19 cellular contexts compared by ENCODE assay signal in genomic region chr7:107854989-107855388, GRCh38. TPM values are rescaled to one million over a fixed set of nuclear protein-coding genes. Genes with fewer than 3 reads are reported as not detected.
A peak's percentile ranks its signal among the peaks of the same experiment; 100 is the strongest.
DNase-seq lines count a peak whose midpoint lies in the region; ATAC-seq, FAIRE-seq and TF ChIP-seq lines count a peak whose summit lies in the region.
"Had no signal": no experiment of that assay in that cellular context is flagged by ENCODE, and none has a peak within 500 bp of the region (broad histone marks: within the 10 kb centered on the region; RNA-seq: fewer than 3 reads in every experiment).

No MANE protein-coding gene starts in this region.

- H3K4me3 Mint-ChIP-seq in CD4-positive, alpha-beta T cell: no peak overlapping the region
- no peak overlapping the region for H3K4me3 Mint-ChIP-seq in HFFc6

- no peaks in the 10 kb centered on the region for H3K27me3 Mint-ChIP-seq in CD4-positive, alpha-beta T cell
- H3K27me3 Mint-ChIP-seq in HFFc6 (ENCODE audit: insufficient read depth): peaks cover 12% of the 10 kb centered on the region

- no peak overlapping the region for H3K4me3 ChIP-seq in bronchial epithelial cell (ENCODE audit: low read depth, low read length)
- H3K4me3 ChIP-seq: BLaER1 treated with 17β-estradiol and CSF1 and Interleukin-3, amounts not matched to agents 10 nM and 100 nM; cardiac muscle cell; gastrocnemius medialis; lung had no signal

- intact Hi-C loops in CD4-positive, alpha-beta T cell (cut with DNase I, micrococcal nuclease): loop anchor here in 1 of 2 experiments (10.0 kb wide), 1 partner anchor 60 kb away; no protein-coding TSS in a partner anchor

- no peak overlapping the region for H3K27ac ChIP-seq in CD4-positive, alpha-beta T cell (ENCODE audit: low read depth, low read length)
- H3K27ac ChIP-seq: BLaER1 treated with 17β-estradiol and CSF1 and Interleukin-3, amounts not matched to agents 10 nM and 100 nM; cardiac muscle cell; gastrocnemius medialis had no signal

- no peaks in the 10 kb centered on the region for H3K27me3 ChIP-seq in CD4-positive, alpha-beta T cell (ENCODE audit: control insufficient read depth, insufficient read depth, low read length)
- peaks cover 4% of the 10 kb centered on the region for H3K27me3 ChIP-seq in bronchial epithelial cell (ENCODE audit: control insufficient read depth, insufficient read depth, low read length)
- H3K27me3 ChIP-seq: BLaER1 treated with 17β-estradiol and CSF1 and Interleukin-3, amounts not matched to agents 10 nM and 100 nM; gastrocnemius medialis had no signal

- no peaks in the 10 kb centered on the region for H3K36me3 ChIP-seq in bronchial epithelial cell (ENCODE audit: control insufficient read depth, insufficient read depth, low read length)
- H3K36me3 ChIP-seq: BLaER1 treated with 17β-estradiol and CSF1 and Interleukin-3, amounts not matched to agents 10 nM and 100 nM; cardiac muscle cell; gastrocnemius medialis had no signal

- H3K9me3 ChIP-seq in CD4-positive, alpha-beta T cell (ENCODE audit: control insufficient read depth, low read length): no peaks in the 10 kb centered on the region
- H3K9me3 ChIP-seq: BLaER1 treated with 17β-estradiol and CSF1 and Interleukin-3, amounts not matched to agents 10 nM and 100 nM; gastrocnemius medialis had no signal

- H3K36me3 Mint-ChIP-seq in CD4-positive, alpha-beta T cell (ENCODE audit: low read depth): no peaks in the 10 kb centered on the region
- no peaks in the 10 kb centered on the region; the same call in 1 of the 2 replicates for H3K36me3 Mint-ChIP-seq in HFFc6 (ENCODE audit: low read depth)
- H3K36me3 Mint-ChIP-seq: activated naive CD4-positive, alpha-beta T cell treated with anti-CD3 and anti-CD28 coated beads, Interleukin-2, amount 50 U/mL, for 72 hours had no signal

- no peak for ATAC-seq in CD4-positive, alpha-beta T cell (ENCODE audit: poor library complexity)
- no peak for ATAC-seq in HG02885 (IDR thresholded peaks at IDR 0.05; ENCODE audit: poor library complexity, unreplicated experiment)
- ATAC-seq: activated naive CD4-positive, alpha-beta T cell treated with anti-CD3 and anti-CD28 coated beads, Interleukin-2, amount 50 U/mL, for 72 hours; gastrocnemius medialis had no signal

- TF ChIP-seq CTCF in CD4-positive, alpha-beta T cell (IDR thresholded peaks at IDR 0.05): no peak
- TF ChIP-seq CTCF in HFFc6 (IDR thresholded peaks at IDR 0.05) (no peak), bronchial epithelial cell (IDR thresholded peaks at IDR 0.05; ENCODE audit: insufficient read depth, low read length, severe bottlenecking) (no peak)

- peak overlapping the region; percentile 87 for H3K27ac Mint-ChIP-seq in CD4-positive, alpha-beta T cell
- no peak overlapping the region for H3K27ac Mint-ChIP-seq in HFFc6
- H3K27ac Mint-ChIP-seq: activated naive CD4-positive, alpha-beta T cell treated with anti-CD3 and anti-CD28 coated beads, Interleukin-2, amount 50 U/mL, for 72 hours had no signal

- FAIRE-seq in bronchial epithelial cell (lab: Jason Lieb, UNC): no peak

- H3K4me1 Mint-ChIP-seq in CD4-positive, alpha-beta T cell (ENCODE audit: low read depth): peaks cover 64% of the 10 kb centered on the region
- peaks cover 37% of the 10 kb centered on the region for H3K4me1 Mint-ChIP-seq in HFFc6 (ENCODE audit: low read depth)

- CTCF ChIA-PET in CD4-positive, alpha-beta T cell (lab: Charles Lee): no interaction called here

- H3K9me3 Mint-ChIP-seq in CD4-positive, alpha-beta T cell: no peaks in the 10 kb centered on the region
- no peaks in the 10 kb centered on the region for H3K9me3 Mint-ChIP-seq in HFFc6

- POLR2A ChIA-PET in CD4-positive, alpha-beta T cell (lab: Charles Lee): interaction anchor here (1.0 kb wide), 1 partner anchor 20 kb away, joined by 3 read pairs; no protein-coding TSS in a partner anchor

- DNase-seq in CD4-positive, alpha-beta T cell: no peak
- DNase-seq in HFFc6 (peak; percentile 41), bronchial epithelial cell (ENCODE audit: low read depth) (peak; percentile 37), myocyte (ENCODE audit: low read depth) (peak; percentile 12), HCEC 1CT (no peak), globus pallidus (ENCODE audit: low spot score) (no peak)
- DNase-seq: activated CD4-positive, alpha-beta T cell treated with anti-CD3 and anti-CD28 coated beads for 4 hours; effector CD4-positive, alpha-beta T cell; gastrocnemius medialis; NCI-H2081 treated with DMSO at 0.1 percent for 48 hours; NCI-H774 had no signal

RNA-seq across cellular contexts. Expression of gene DLD, which starts 36.0 kb away (rescaled TPM):
- 10 to 100 TPM; 74.3 to 74.9 TPM for total RNA-seq in CD4-positive, alpha-beta T cell
- 10 to 100 TPM; 76.8 to 87.4 (median 82.5) TPM for total RNA-seq in HFFc6 (2021; fragmentation: NEBNext Ultra II Directional; extraction: Animal tissue kit (Norgen Biotek cat#: 25700))
- 43.7 and 52.6 TPM in 2 replicates for total RNA-seq in bronchial epithelial cell
- 182 and 231 TPM in 2 replicates for total RNA-seq in myocyte
- polyA plus RNA-seq in myocyte (2012): 73.1 TPM

RNA-seq across cellular contexts. Expression of gene SLC26A3, which starts 52.0 kb away (rescaled TPM):
- not detected for total RNA-seq in CD4-positive, alpha-beta T cell
- total RNA-seq in HFFc6 (2021; fragmentation: NEBNext Ultra II Directional; extraction: Animal tissue kit (Norgen Biotek cat#: 25700)): not detected
- total RNA-seq in bronchial epithelial cell (not detected in 2 replicates), myocyte (not detected in 2 replicates)
- not detected for polyA plus RNA-seq in myocyte (2012)
- total RNA-seq: activated naive CD4-positive, alpha-beta T cell treated with anti-CD3 and anti-CD28 coated beads, Interleukin-2, amount 50 U/mL, for 72 hours; cardiac muscle cell; HT-29; T-helper 2 cell treated with Interferon-gamma antibody and Interleukin-4, amounts not matched to agents 100 ng/mL and 5 ng/mL, for 36 hours had no signal
- polyA plus RNA-seq: neural cell had no signal

Comparison
In these comparisons a context has a peak if more than half of its experiments do, and no peak if none do; other contexts are left out.
1. DNase-seq: peak in HFFc6 (single experiment), bronchial epithelial cell (single experiment) and myocyte (single experiment); none in CD4-positive, alpha-beta T cell (0 of 10), HCEC 1CT (single experiment) and globus pallidus (single experiment).